Comparison of ENCODE assay signal across 17 cellular contexts in the genomic region with DNA sequence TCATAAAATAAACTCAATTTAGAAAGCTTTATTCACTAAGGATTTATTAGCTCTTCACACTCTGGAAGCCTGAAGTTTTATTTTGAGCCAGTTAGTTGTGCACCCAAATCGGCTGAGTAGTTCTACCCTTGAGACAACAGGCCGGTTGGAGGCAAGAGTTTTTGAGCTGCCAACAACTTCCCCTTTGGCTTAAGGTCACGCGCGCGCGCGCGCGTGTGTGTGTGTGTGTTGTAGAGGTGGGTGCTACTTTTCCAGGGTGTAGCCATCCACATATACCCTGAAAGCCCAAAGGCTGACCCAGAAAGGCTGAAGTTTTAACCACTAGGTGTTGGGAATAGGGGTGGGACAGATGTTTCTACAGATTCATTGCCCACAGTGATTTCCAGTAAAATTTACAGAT.
"Had no signal": no experiment of that assay in that cellular context is flagged by ENCODE, and none has a peak within 500 bp of the region (broad histone marks: within the 10 kb centered on the region; RNA-seq: fewer than 3 reads in every experiment).

No MANE protein-coding gene starts in this region.

- H3K27ac ChIP-seq: hepatocyte, parathyroid adenoma, upper lobe of left lung, WERI-Rb-1 had no signal

- H3K36me3 ChIP-seq: upper lobe of left lung, WERI-Rb-1 had no signal

- DNase-seq: activated CD4-positive, alpha-beta T cell treated with anti-CD3 and anti-CD28 coated beads for 1 hour; activated CD4-positive, alpha-beta T cell treated with anti-CD3 and anti-CD28 coated beads, Interleukin-2, amount 50 U/mL, for 1 hour; activated CD8-positive, alpha-beta T cell treated with anti-CD3 and anti-CD28 coated beads, Interleukin-2, amount 10 ng/mL, durations not matched to agents 7 days and 5 days; activated gamma-delta T cell treated with Interleukin-2 at 50 U/mL for 16 hours; activated T-cell treated with anti-CD3 and anti-CD28 coated beads, Interleukin-2, amount 50 U/mL, for 1 hour; central memory CD4-positive, alpha-beta T cell; dermis blood vessel endothelial cell; effector CD8-positive, alpha-beta T cell; glutamatergic neuron; immature natural killer cell; stimulated activated CD4-positive, alpha-beta T cell treated with anti-CD3 and anti-CD28 coated beads, Interleukin-2, amount 100 ng/mL, for 48 hours; stimulated activated CD8-positive, alpha-beta memory T cell treated with anti-CD3 and anti-CD28 coated beads, Interleukin-4, amount 100 ng/mL, for 48 hours; stimulated activated naive B cell treated with anti-CD40 and anti-IgM and Interleukin-4, amounts not matched to agents 10 μg/mL and 1 μg/mL and 100 μg/mL, for 72 hours; WERI-Rb-1 had no signal

- ATAC-seq: activated CD8-positive, alpha-beta T cell treated with anti-CD3 and anti-CD28 coated beads, Interleukin-2, amount 10 ng/mL, durations not matched to agents 7 days and 5 days; stimulated activated naive B cell treated with anti-CD40 and anti-IgM and Interleukin-4, amounts not matched to agents 10 μg/mL and 1 μg/mL and 100 μg/mL, for 72 hours had no signal

- H3K4me3 ChIP-seq: hepatocyte, upper lobe of left lung had no signal

- H3K27me3 ChIP-seq: hepatocyte, upper lobe of left lung had no signal

- H3K9me3 ChIP-seq: upper lobe of left lung had no signal

- H3K4me1 ChIP-seq: parathyroid adenoma, upper lobe of left lung had no signal
